Comparison of ENCODE assay signal across 7 cellular contexts in the genomic region with DNA sequence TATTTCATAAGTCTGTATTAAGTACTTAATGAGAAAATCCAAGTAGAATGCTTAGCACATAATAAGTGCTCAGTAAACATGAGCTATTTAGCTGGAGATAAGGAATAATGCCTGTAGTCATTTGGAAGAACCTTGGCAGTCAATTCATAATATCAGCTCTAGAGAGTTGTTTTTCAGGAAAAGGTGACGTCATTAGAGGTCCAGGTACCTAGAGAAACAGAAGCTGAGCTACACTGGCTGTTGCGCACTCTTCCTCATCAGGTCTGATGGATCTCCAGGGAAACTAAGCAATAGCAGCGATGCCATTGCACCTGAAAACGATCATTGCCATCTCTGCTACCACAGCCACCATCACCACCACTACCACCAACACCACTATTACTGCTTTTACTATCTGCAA.
"Had no signal": no experiment of that assay in that cellular context is flagged by ENCODE, and none has a peak within 500 bp of the region (broad histone marks: within the 10 kb centered on the region; RNA-seq: fewer than 3 reads in every experiment).

No MANE protein-coding gene starts in this region.

- H3K27ac ChIP-seq: HL-60, KMS-11 had no signal

- H3K9ac ChIP-seq: KMS-11 had no signal

- H3K4me2 ChIP-seq: KMS-11 had no signal

- FAIRE-seq: HTR-8/SVneo had no signal

- DNase-seq: IMR-90, KBM-7, KG1 had no signal

- H3K36me3 Mint-ChIP-seq: IgD-negative memory B cell had no signal

- H3K4me3 Mint-ChIP-seq: IgD-negative memory B cell had no signal
